In genomic region chr19:34404109-34404909, GRCh38 we compare ENCODE assay signal across 8 cellular contexts. TPM values are rescaled to one million over a fixed set of nuclear protein-coding genes. Genes with fewer than 3 reads are reported as not detected.
A peak's percentile ranks its signal among the peaks of the same experiment; 100 is the strongest.
DNase-seq lines count a peak whose midpoint lies in the region; ATAC-seq and TF ChIP-seq lines count a peak whose summit lies in the region.

PDCD2L (plus strand) TSS chr19:34404399; CDS start chr19:34404431, 32 bp downstream.

- DNase-seq in NCI-H2196 treated with DMSO at 0.1 percent for 48 hours (lab: John Stamatoyannopoulos, UW; ENCODE audit: unreplicated experiment) (peak; percentile 83), breast epithelium (ENCODE audit: low spot score in 2 of 2) (peak; percentile 75 to 86), iPS-NIHi7 (ENCODE audit: extremely low spot score) (peak; percentile 99), smooth muscle cell of the brain vasculature (ENCODE audit: low read depth, low spot score) (peak; percentile 40)

- H3K27me3 ChIP-seq in ACC112 (ENCODE audit: insufficient read depth, low read length) (no peaks in the 10 kb centered on the region), breast epithelium (no peaks in the 10 kb centered on the region)

- H2AFZ ChIP-seq in ACC112 (ENCODE audit: low read length, unreplicated experiment) = peak within 1 kb of the TSS; percentile 80

- peak within 1 kb of the TSS; percentile 37; the same call in 1 of the 2 replicates for H3K27ac ChIP-seq in ACC112 (ENCODE audit: low read depth, low read length)
- H3K27ac ChIP-seq in VCaP = peak within 1 kb of the TSS; percentile 92
- H3K27ac ChIP-seq in breast epithelium = peak within 1 kb of the TSS; percentile 44 to 45

- H3K36me3 ChIP-seq in ACC112 (ENCODE audit: insufficient read depth, low read length) (peaks cover 3% of the 10 kb centered on the region; the same call in 1 of the 2 replicates), breast epithelium (peaks cover under 1% of the 10 kb centered on the region)

- intact Hi-C loops in breast epithelium (cut with DNase I; ENCODE audit: low total_unique reads) = no loop called here

- no peak for TF ChIP-seq CTCF in VCaP (conservative IDR thresholded peaks at IDR 0.05)
- TF ChIP-seq CTCF in breast epithelium (IDR thresholded peaks at IDR 0.05) = no peak

- no peaks in the 10 kb centered on the region for H3K9me3 ChIP-seq in breast epithelium

- H3K4me1 ChIP-seq in ACC112 (ENCODE audit: control insufficient read depth, insufficient read depth, low read length, unreplicated experiment) = no peaks in the 10 kb centered on the region
- H3K4me1 ChIP-seq in breast epithelium = no peaks in the 10 kb centered on the region

- peak; percentile 81 for ATAC-seq in GM18868 (IDR thresholded peaks at IDR 0.05; ENCODE audit: unreplicated experiment)
- ATAC-seq in HG03135 (IDR thresholded peaks at IDR 0.05; ENCODE audit: unreplicated experiment) = peak; percentile 81

- H3K79me2 ChIP-seq in ACC112 (ENCODE audit: control insufficient read depth, insufficient read depth, low read length, unreplicated experiment) = no peaks in the 10 kb centered on the region

- no peak for TF ChIP-seq POLR2A in breast epithelium (IDR thresholded peaks at IDR 0.05)

- H3K4me3 ChIP-seq in ACC112 (ENCODE audit: low read depth, low read length) = peak within 1 kb of the TSS; percentile 82
- peak within 1 kb of the TSS; percentile 78 to 97 (median 84) for H3K4me3 ChIP-seq in breast epithelium

RNA-seq across cellular contexts. Expression of gene PDCD2L, which starts in this region (rescaled TPM):
- total RNA-seq in breast epithelium = 10 to 100 TPM in 2 of 3 donors, 1 to 10 TPM in 1; 7.8 to 15.7 (median 10.9) TPM

Comparison
In these comparisons a context has a peak if more than half of its experiments do, and no peak if none do; other contexts are left out.
1. Peak in every context shown above with its lines: DNase-seq, ATAC-seq, H3K4me3 ChIP-seq and H3K27ac ChIP-seq.
2. H3K27ac ChIP-seq: peak in every context shown above with its lines; median percentile 92 in VCaP; 44 in breast epithelium; 37 in ACC112.
3. DNase-seq: peak in every context shown above with its lines; median percentile 99 in iPS-NIHi7; 83 in NCI-H2196 treated with DMSO at 0.1 percent for 48 hours; 80 in breast epithelium; 40 in smooth muscle cell of the brain vasculature.